Comparison of ENCODE assay signal across 21 cellular contexts in genomic region chr2:21234721-21235120, GRCh38.
"Had no signal": no experiment of that assay in that cellular context is flagged by ENCODE, and none has a peak within 500 bp of the region (broad histone marks: within the 10 kb centered on the region; RNA-seq: fewer than 3 reads in every experiment).

No MANE protein-coding gene starts in this region.

- H3K9me3 ChIP-seq: neutrophil, testis, transverse colon had no signal

- H3K4me1 ChIP-seq: transverse colon had no signal

- H3K27me3 ChIP-seq: dorsolateral prefrontal cortex, heart right ventricle, neutrophil, spleen, testis, transverse colon had no signal

- H3K4me3 ChIP-seq: dorsolateral prefrontal cortex, heart right ventricle, spleen, testis, transverse colon had no signal

- FAIRE-seq: frontal cortex, islet of Langerhans had no signal

- H3K27ac ChIP-seq: heart right ventricle, neutrophil, spleen, testis, transverse colon had no signal

- ATAC-seq: esophagus mucosa; heart right ventricle; natural killer cell treated with Interleukin-12 subunit alpha and Interleukin-12 subunit beta and Interleukin-15 and Interleukin-18, amount 100 ng/mL, for 72 hours; sciatic nerve; stimulated activated naive B cell treated with anti-CD40 and anti-IgM and Interleukin-4, amounts not matched to agents 10 μg/mL and 1 μg/mL and 100 μg/mL, for 72 hours; stimulated activated naive CD8-positive, alpha-beta T cell treated with anti-CD3 and anti-CD28 coated beads, Interleukin-15, amount 100 ng/mL, for 72 hours had no signal

- DNase-seq: cortex of kidney; dorsolateral prefrontal cortex; effector CD8-positive, alpha-beta T cell; heart right ventricle; hypothalamus; kidney glomerular epithelial cell; mammary epithelial cell; spleen; stimulated activated CD4-positive, alpha-beta T cell treated with anti-CD3 and anti-CD28 coated beads, Interleukin-15, amount 100 ng/mL, for 24 hours; stimulated activated CD4-positive, alpha-beta T cell treated with anti-CD3 and anti-CD28 coated beads, Interleukin-1b, Interleukin-23, amount 100 ng/mL, for 48 hours; stimulated activated CD4-positive, alpha-beta T cell treated with anti-CD3 and anti-CD28 coated beads, Interleukin-4, amount 100 ng/mL, for 4 hours; stimulated activated naive B cell treated with anti-CD40 and anti-IgM and Interleukin-4, amounts not matched to agents 10 μg/mL and 1 μg/mL and 100 μg/mL, for 72 hours; stimulated activated naive CD8-positive, alpha-beta T cell treated with anti-CD3 and anti-CD28 coated beads, Interleukin-15, amount 100 ng/mL, for 72 hours; testis; transverse colon had no signal

- H3K36me3 ChIP-seq: heart right ventricle, neutrophil, spleen, transverse colon had no signal
